ENCODE assay signal across 8 cellular contexts in the genomic region with DNA sequence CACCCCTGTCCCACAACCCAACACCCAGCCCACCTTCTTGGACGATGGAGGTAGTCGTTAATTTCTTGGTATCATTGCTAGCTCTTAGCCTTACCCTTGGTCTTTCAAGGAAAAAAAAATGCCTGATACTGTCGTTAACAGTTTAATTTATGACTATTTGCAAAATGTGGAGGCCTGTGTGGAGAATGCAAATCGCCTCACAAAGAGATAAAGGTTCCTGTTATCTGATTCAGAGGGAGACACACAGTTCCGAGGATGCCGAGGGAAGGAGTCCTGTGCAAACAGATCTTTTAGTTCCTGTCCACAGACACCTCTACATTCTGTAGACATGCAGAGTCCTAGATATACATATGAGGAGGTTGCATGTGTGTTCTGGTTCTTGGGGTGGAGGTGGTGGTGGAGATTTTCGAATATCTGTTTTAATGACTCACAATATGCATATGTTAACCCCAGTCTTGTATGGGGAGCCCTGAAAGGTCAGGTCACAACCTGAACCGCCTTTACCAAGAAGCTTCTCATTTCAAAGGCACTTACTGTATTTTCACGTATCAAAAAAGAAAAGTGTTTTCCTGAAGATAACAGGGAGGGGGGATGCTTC. TPM values are rescaled to one million over a fixed set of nuclear protein-coding genes. Genes with fewer than 3 reads are reported as not detected.
A peak's percentile ranks its signal among the peaks of the same experiment; 100 is the strongest.
DNase-seq lines count a peak whose midpoint lies in the region; TF ChIP-seq lines count a peak whose summit lies in the region.

No MANE protein-coding gene starts in this region.

- H3K9me3 ChIP-seq in stomach smooth muscle (ENCODE audit: control insufficient read depth in 2 of 2, low read length in 2 of 2) (no peaks in the 10 kb centered on the region), WERI-Rb-1 (ENCODE audit: severe bottlenecking) (peaks cover 4% of the 10 kb centered on the region)

- H3K36me3 Mint-ChIP-seq in HFFc6 (ENCODE audit: low read depth) = peaks cover 96% of the 10 kb centered on the region

- peak overlapping the region; percentile 90 to 92 for H3K9ac ChIP-seq in stomach smooth muscle (ENCODE audit: low read length in 2 of 2)

- TF ChIP-seq CTCF in HFFc6 (IDR thresholded peaks at IDR 0.05) (no peak), kidney epithelial cell (IDR thresholded peaks at IDR 0.05; ENCODE audit: insufficient read depth, low read length, poor library complexity, severe bottlenecking) (no peak), WERI-Rb-1 (IDR thresholded peaks at IDR 0.05; ENCODE audit: low read depth, low read length) (no peak)

- H3K9me3 Mint-ChIP-seq in HFFc6 = peaks cover 17% of the 10 kb centered on the region

- H3K4me1 ChIP-seq in stomach smooth muscle (ENCODE audit: control insufficient read depth, insufficient read depth, low read length) = peaks cover 8% of the 10 kb centered on the region

- H3K4me1 Mint-ChIP-seq in HFFc6 (ENCODE audit: low read depth) = peaks cover 36% of the 10 kb centered on the region

- H3K36me3 ChIP-seq in kidney epithelial cell (ENCODE audit: control insufficient read depth, insufficient read depth, low read length) (peaks cover 13% of the 10 kb centered on the region), stomach smooth muscle (ENCODE audit: control insufficient read depth in 2 of 2, insufficient read depth in 2 of 2, low read length in 2 of 2) (peaks cover 31 to 48% of the 10 kb centered on the region in 2 donors), WERI-Rb-1 (no peaks in the 10 kb centered on the region)

- peak overlapping the region; percentile 94 for H3K4me3 Mint-ChIP-seq in HFFc6

- H3K4me3 ChIP-seq in kidney epithelial cell (ENCODE audit: low read depth, low read length) (peak overlapping the region; percentile 69), stomach smooth muscle (ENCODE audit: low read length in 2 of 2) (peak overlapping the region; percentile 94 to 100), WERI-Rb-1 (ENCODE audit: low read depth, low read length) (no peak overlapping the region)

- H3K27me3 ChIP-seq in kidney epithelial cell (ENCODE audit: control insufficient read depth, insufficient read depth, low read length) (no peaks in the 10 kb centered on the region), stomach smooth muscle (ENCODE audit: control insufficient read depth in 1 of 2, insufficient read depth in 2 of 2, low read length in 2 of 2) (no peaks in the 10 kb centered on the region), WERI-Rb-1 (ENCODE audit: insufficient read depth, low read depth, severe bottlenecking) (peaks cover 47% of the 10 kb centered on the region)

- H3K27me3 Mint-ChIP-seq in HFFc6 (ENCODE audit: insufficient read depth) = peaks cover 31% of the 10 kb centered on the region

- DNase-seq in HFFc6 = no peak
- peak; percentile 18 for DNase-seq in astrocyte of the hippocampus (ENCODE audit: low read depth, low spot score)
- no peak for DNase-seq in kidney epithelial cell (ENCODE audit: low read depth)
- DNase-seq in NCI-H2196 treated with DMSO at 0.1 percent for 48 hours (lab: John Stamatoyannopoulos, UW; ENCODE audit: unreplicated experiment) = no peak
- no peak for DNase-seq in NCI-H2081 treated with DMSO at 0.1 percent for 48 hours (lab: John Stamatoyannopoulos, UW)
- no peak for DNase-seq in kidney tubule cell (ENCODE audit: low spot score)
- no peak for DNase-seq in WERI-Rb-1

- H3K27ac ChIP-seq in stomach smooth muscle (ENCODE audit: low read length) = peak overlapping the region; percentile 93
- no peak overlapping the region for H3K27ac ChIP-seq in WERI-Rb-1

- peak overlapping the region; percentile 95 for H3K27ac Mint-ChIP-seq in HFFc6

RNA-seq across cellular contexts. Expression of a gene that starts 5.6 kb away (rescaled TPM):
- total RNA-seq in HFFc6 (2021; fragmentation: NEBNext Ultra II Directional; extraction: Animal tissue kit (Norgen Biotek cat#: 25700)) = 100 to 1,000 TPM; 120 to 168 (median 142) TPM
- 19.1 and 22.9 TPM in 2 replicates for total RNA-seq in kidney epithelial cell
